In the genomic region with DNA sequence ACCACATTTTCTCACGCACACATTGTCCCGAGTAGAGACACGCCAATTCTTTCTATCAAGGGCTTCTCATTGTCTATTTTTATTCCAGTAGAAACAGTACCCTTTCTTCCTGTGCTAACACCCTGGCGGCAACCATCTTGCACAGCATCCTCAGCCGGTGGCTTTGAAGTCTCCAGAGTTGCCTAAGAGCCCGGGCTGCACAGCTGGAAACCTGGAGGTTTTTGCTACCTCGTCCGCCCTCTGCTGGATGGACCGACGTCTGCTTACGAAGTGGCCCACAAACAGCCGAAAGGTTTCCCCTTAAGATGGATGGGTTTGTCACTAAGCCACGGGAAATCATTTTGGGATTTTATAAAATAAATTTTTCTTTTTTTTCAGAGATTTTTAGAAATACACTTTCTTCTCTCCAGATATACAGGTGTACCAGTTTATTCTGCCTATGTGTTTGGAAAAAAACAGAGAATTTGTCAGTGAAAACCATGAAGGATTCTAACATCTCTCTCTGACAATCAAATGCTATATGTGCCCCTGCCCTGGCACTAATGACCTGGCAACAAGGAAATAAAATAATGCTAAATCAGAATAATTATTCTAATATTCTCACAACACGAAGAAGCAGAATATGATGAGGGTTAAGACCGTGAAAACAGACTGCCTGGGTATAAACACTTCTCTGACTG, we compare ENCODE assay signal across 8 cellular contexts.
DNase-seq lines count a peak whose midpoint lies in the region; ATAC-seq and TF ChIP-seq lines count a peak whose summit lies in the region.

No MANE protein-coding gene starts in this region.

- TF ChIP-seq CTCF in AG04449 (IDR thresholded peaks at IDR 0.05; ENCODE audit: insufficient read depth, low read length, missing control alignments) = peak; percentile 84

- intact Hi-C loops in left colon (cut with DNase I, micrococcal nuclease) = no loop called here

- POLR2A ChIA-PET in AG04449 (lab: Yijun Ruan, JAX) = no interaction called here

- DNase-seq in AG04449 (ENCODE audit: low read depth, low spot score) (peak; percentile 52), NCI-H2227 treated with DMSO at 0.1 percent for 48 hours (lab: John Stamatoyannopoulos, UW) (peak; percentile 58), left colon (peak; percentile 71 to 88)
- DNase-seq in central memory CD8-positive, alpha-beta T cell (ENCODE audit: low spot score in 2 of 2) = peak; percentile 13 to 24
- peak; percentile 66 for DNase-seq in stimulated activated CD4-positive, alpha-beta T cell treated with anti-CD3 and anti-CD28 coated beads, Interleukin-4, amount 100 ng/mL, for 24 hours

- ATAC-seq in GM18867 (IDR thresholded peaks at IDR 0.05; ENCODE audit: unreplicated experiment) = peak; percentile 94
- ATAC-seq in HG03135 (IDR thresholded peaks at IDR 0.05; ENCODE audit: unreplicated experiment) = peak; percentile 80
- ATAC-seq in activated CD4-positive, CD25-positive, alpha-beta regulatory T cell treated with anti-CD3 and anti-CD28 coated beads, Interleukin-2, amount 50 U/mL, for 24 hours = peak; percentile 69 to 92
- peak; percentile 60 for ATAC-seq in central memory CD8-positive, alpha-beta T cell (replicated peaks; ENCODE audit: extremely low read depth, poor library complexity, severe bottlenecking)
- ATAC-seq in left colon = peak; percentile 97

- H3K4me3 ChIP-seq in AG04449 (ENCODE audit: low read depth, low read length) = no peak overlapping the region

- peaks cover 32% of the 10 kb centered on the region for H3K27me3 Mint-ChIP-seq in central memory CD8-positive, alpha-beta T cell

- CTCF ChIA-PET in AG04449 (lab: Yijun Ruan, JAX) = interaction anchor here (0.7 to 1.5 kb wide), 8 partner anchors 9 to 992 kb away, joined by 3 to 6 read pairs (median 4); no protein-coding TSS in a partner anchor

- H3K27ac Mint-ChIP-seq in central memory CD8-positive, alpha-beta T cell (ENCODE audit: low read depth) = no peak overlapping the region

- H3K4me1 Mint-ChIP-seq in central memory CD8-positive, alpha-beta T cell = no peaks in the 10 kb centered on the region

- H3K36me3 Mint-ChIP-seq in central memory CD8-positive, alpha-beta T cell (ENCODE audit: insufficient read depth) = no peaks in the 10 kb centered on the region

- no peak overlapping the region for H3K4me3 Mint-ChIP-seq in central memory CD8-positive, alpha-beta T cell

- H3K9me3 Mint-ChIP-seq in central memory CD8-positive, alpha-beta T cell = no peaks in the 10 kb centered on the region

Comparison
In these comparisons a context has a peak if more than half of its experiments do, and no peak if none do; other contexts are left out.
1. DNase-seq: peak in every context shown above with its lines; median percentile 80 in left colon; 66 in stimulated activated CD4-positive, alpha-beta T cell treated with anti-CD3 and anti-CD28 coated beads, Interleukin-4, amount 100 ng/mL, for 24 hours; 58 in NCI-H2227 treated with DMSO at 0.1 percent for 48 hours; 52 in AG04449; 18 in central memory CD8-positive, alpha-beta T cell.